19 cellular contexts compared by ENCODE assay signal in genomic region chr10:30974773-30975386, GRCh38. TPM values are rescaled to one million over a fixed set of nuclear protein-coding genes. Genes with fewer than 3 reads are reported as not detected.
A peak's percentile ranks its signal among the peaks of the same experiment; 100 is the strongest.
DNase-seq lines count a peak whose midpoint lies in the region; ATAC-seq, FAIRE-seq and TF ChIP-seq lines count a peak whose summit lies in the region.
"Had no signal": no experiment of that assay in that cellular context is flagged by ENCODE, and none has a peak within 500 bp of the region (broad histone marks: within the 10 kb centered on the region; RNA-seq: fewer than 3 reads in every experiment).

No MANE protein-coding gene starts in this region.

- peaks cover 38% of the 10 kb centered on the region for H3K36me3 Mint-ChIP-seq in dendritic cell treated with granulocyte-macrophage colony-stimulating factor and Interleukin-4, amounts not matched to agents 40 ng/mL and 50 ng/mL, for 4 days (ENCODE audit: low read depth)
- H3K36me3 Mint-ChIP-seq in stimulated activated effector memory CD8-positive, alpha-beta T cell treated with anti-CD3 and anti-CD28 coated beads, Interleukin-12 subunit alpha, Interleukin-12 subunit beta, amount 100 ng/mL, for 72 hours, result no peaks in the 10 kb centered on the region

- in situ Hi-C loops in GM13977 (cut with MboI; ENCODE audit: low pct_unique_long_range_greater_than_20kb, low sequenced_read_pairs, unreplicated experiment), result no loop called here

- no peak for ATAC-seq in stimulated activated effector memory CD8-positive, alpha-beta T cell treated with anti-CD3 and anti-CD28 coated beads, Interleukin-12 subunit alpha, Interleukin-12 subunit beta, amount 100 ng/mL, for 72 hours
- ATAC-seq in HG03097 (IDR thresholded peaks at IDR 0.05; ENCODE audit: low FRiP score, unreplicated experiment), result no peak
- ATAC-seq in GM18861 (IDR thresholded peaks at IDR 0.05; ENCODE audit: unreplicated experiment), result no peak
- ATAC-seq: activated CD4-positive, CD25-positive, alpha-beta regulatory T cell treated with anti-CD3 and anti-CD28 coated beads, Interleukin-2, amount 50 U/mL, for 24 hours; activated T-cell treated with anti-CD3 and anti-CD28 coated beads, Interleukin-2, amount 50 U/mL, for 72 hours had no signal

- no peak overlapping the region for H3K4me3 Mint-ChIP-seq in dendritic cell treated with granulocyte-macrophage colony-stimulating factor and Interleukin-4, amounts not matched to agents 40 ng/mL and 50 ng/mL, for 4 days
- H3K4me3 Mint-ChIP-seq in stimulated activated effector memory CD8-positive, alpha-beta T cell treated with anti-CD3 and anti-CD28 coated beads, Interleukin-12 subunit alpha, Interleukin-12 subunit beta, amount 100 ng/mL, for 72 hours, result no peak overlapping the region
- H3K4me3 Mint-ChIP-seq: activated naive CD8-positive, alpha-beta T cell; activated T-cell treated with anti-CD3 and anti-CD28 coated beads, Interleukin-2, amount 50 U/mL, for 72 hours had no signal

- peak; percentile 56 for FAIRE-seq in islet of Langerhans (lab: Jason Lieb, UNC)

- intact Hi-C loops in dendritic cell treated with granulocyte-macrophage colony-stimulating factor and Interleukin-4, amounts not matched to agents 40 ng/mL and 50 ng/mL, for 4 days (cut with micrococcal nuclease), result no loop called here

- peaks cover 7% of the 10 kb centered on the region for H3K9me3 Mint-ChIP-seq in dendritic cell treated with granulocyte-macrophage colony-stimulating factor and Interleukin-4, amounts not matched to agents 40 ng/mL and 50 ng/mL, for 4 days
- H3K9me3 Mint-ChIP-seq in stimulated activated effector memory CD8-positive, alpha-beta T cell treated with anti-CD3 and anti-CD28 coated beads, Interleukin-12 subunit alpha, Interleukin-12 subunit beta, amount 100 ng/mL, for 72 hours, result no peaks in the 10 kb centered on the region

- no peak for TF ChIP-seq CTCF in GM13977 (IDR thresholded peaks at IDR 0.05; ENCODE audit: extremely low read depth, insufficient read depth, missing control alignments)

- no peaks in the 10 kb centered on the region for H3K27me3 Mint-ChIP-seq in dendritic cell treated with granulocyte-macrophage colony-stimulating factor and Interleukin-4, amounts not matched to agents 40 ng/mL and 50 ng/mL, for 4 days
- H3K27me3 Mint-ChIP-seq: activated naive CD8-positive, alpha-beta T cell had no signal

- H3K27ac Mint-ChIP-seq in dendritic cell treated with granulocyte-macrophage colony-stimulating factor and Interleukin-4, amounts not matched to agents 40 ng/mL and 50 ng/mL, for 4 days, result peak overlapping the region; percentile 60
- H3K27ac Mint-ChIP-seq in stimulated activated effector memory CD8-positive, alpha-beta T cell treated with anti-CD3 and anti-CD28 coated beads, Interleukin-12 subunit alpha, Interleukin-12 subunit beta, amount 100 ng/mL, for 72 hours, result peak overlapping the region; percentile 8
- H3K27ac Mint-ChIP-seq: activated naive CD8-positive, alpha-beta T cell; activated T-cell treated with anti-CD3 and anti-CD28 coated beads, Interleukin-2, amount 50 U/mL, for 72 hours had no signal

- peaks cover 16% of the 10 kb centered on the region for H3K4me1 Mint-ChIP-seq in dendritic cell treated with granulocyte-macrophage colony-stimulating factor and Interleukin-4, amounts not matched to agents 40 ng/mL and 50 ng/mL, for 4 days (ENCODE audit: low read depth)
- peaks cover 3% of the 10 kb centered on the region for H3K4me1 Mint-ChIP-seq in stimulated activated effector memory CD8-positive, alpha-beta T cell treated with anti-CD3 and anti-CD28 coated beads, Interleukin-12 subunit alpha, Interleukin-12 subunit beta, amount 100 ng/mL, for 72 hours

- DNase-seq in LHCN-M2 (ENCODE audit: low read depth) (peak; percentile 40), GM13977 (ENCODE audit: low spot score) (no peak), NCI-H187 treated with DMSO at 0.1 percent for 48 hours (lab: John Stamatoyannopoulos, UW) (no peak)
- DNase-seq in stimulated activated effector memory CD8-positive, alpha-beta T cell treated with anti-CD3 and anti-CD28 coated beads, Interleukin-12 subunit alpha, Interleukin-12 subunit beta, amount 100 ng/mL, for 72 hours (ENCODE audit: low spot score in 2 of 2), result no peak
- DNase-seq: activated T-cell treated with anti-CD3 and anti-CD28 coated beads, Interleukin-2, amount 50 U/mL, for 72 hours; DND-41; NCI-H1092; NCI-H2107; NCI-H510A treated with DMSO at 0.1 percent for 48 hours; RPMI8226; small intestine; substantia nigra; T1000 had no signal

RNA-seq across cellular contexts. Expression of gene ZNF438, which starts 56.8 kb away (rescaled TPM):
- total RNA-seq in LHCN-M2 (2014; rRNA removed), result 5.1 and 5.3 TPM in 2 replicates
- polyA plus RNA-seq in LHCN-M2 (2012), result 3.1 TPM
